In genomic region chr19:28522545-28522922, GRCh38 we compare ENCODE assay signal across 17 cellular contexts.
A peak's percentile ranks its signal among the peaks of the same experiment; 100 is the strongest.
DNase-seq lines count a peak whose midpoint lies in the region; ATAC-seq and TF ChIP-seq lines count a peak whose summit lies in the region.
"Had no signal": no experiment of that assay in that cellular context is flagged by ENCODE, and none has a peak within 500 bp of the region (broad histone marks: within the 10 kb centered on the region; RNA-seq: fewer than 3 reads in every experiment).

No MANE protein-coding gene starts in this region.

- H3K27ac ChIP-seq in OCI-LY1 (ENCODE audit: low read depth, low read length, poor library complexity, severe bottlenecking), result peak overlapping the region; percentile 50
- H3K27ac ChIP-seq in lung (ENCODE audit: low read depth in 1 of 2, low read length in 1 of 2), result no peak overlapping the region
- H3K27ac ChIP-seq in psoas muscle, result peak overlapping the region; percentile 76
- no peak overlapping the region for H3K27ac ChIP-seq in GM23338 (ENCODE audit: low read depth)
- no peak overlapping the region for H3K27ac ChIP-seq in CD4-positive, alpha-beta T cell (ENCODE audit: low read depth, low read length)
- H3K27ac ChIP-seq: GM23248 had no signal

- H3F3A ChIP-seq in OCI-LY1 (ENCODE audit: insufficient read depth, low read length) (no peaks in the 10 kb centered on the region), GM23338 (replicated peaks; ENCODE audit: low read depth) (no peaks in the 10 kb centered on the region)

- no peak overlapping the region for H3K4me3 Mint-ChIP-seq in GM23338
- H3K4me3 Mint-ChIP-seq in CD4-positive, alpha-beta T cell, result no peak overlapping the region
- H3K4me3 Mint-ChIP-seq: CD8-positive, alpha-beta T cell; H9 had no signal

- H4K20me1 ChIP-seq in OCI-LY1 (ENCODE audit: insufficient read depth, low read length), result no peaks in the 10 kb centered on the region
- H4K20me1 ChIP-seq in GM23338 (replicated peaks; ENCODE audit: insufficient read depth), result no peaks in the 10 kb centered on the region

- no peak for TF ChIP-seq CTCF in OCI-LY1 (IDR thresholded peaks at IDR 0.05; ENCODE audit: low read length)
- no peak for TF ChIP-seq CTCF in lung (IDR thresholded peaks at IDR 0.05; ENCODE audit: control extremely low read depth, extremely low read depth)
- no peak for TF ChIP-seq CTCF in psoas muscle (IDR thresholded peaks at IDR 0.05)
- no peak for TF ChIP-seq CTCF in GM23338 (conservative IDR thresholded peaks at IDR 0.05; ENCODE audit: low read depth in 2 of 2)
- no peak for TF ChIP-seq CTCF in CD4-positive, alpha-beta T cell (IDR thresholded peaks at IDR 0.05)

- intact Hi-C loops in psoas muscle (cut with DNase I), result loop anchor here in 1 of 2 donors (2.0 kb wide), 1 partner anchor 56 kb away; no protein-coding TSS in a partner anchor
- intact Hi-C loops in CD4-positive, alpha-beta T cell (cut with DNase I, micrococcal nuclease), result no loop called here

- WGBS in lung, 2 donors, result 85 to 89% methylated on average over 8 of the region's 8 CpGs
- 61 to 74% (median 74%) methylated on average over 8 of the region's 8 CpGs for WGBS in psoas muscle, 3 donors

- peak overlapping the region; percentile 12; the same call in 1 of the 2 replicates for H3K4me2 ChIP-seq in OCI-LY1 (ENCODE audit: low read length)
- no peak overlapping the region for H3K4me2 ChIP-seq in GM23338

- H3K9me3 ChIP-seq in OCI-LY1 (ENCODE audit: low read length) (no peaks in the 10 kb centered on the region), lung (ENCODE audit: control insufficient read depth in 2 of 2, insufficient read depth in 1 of 2, low read length in 1 of 2) (peaks cover 0 to 2% of the 10 kb centered on the region in 2 donors), psoas muscle (no peaks in the 10 kb centered on the region)
- H3K9me3 ChIP-seq in CD4-positive, alpha-beta T cell (ENCODE audit: control insufficient read depth, low read length), result no peaks in the 10 kb centered on the region

- H3K9me3 Mint-ChIP-seq in GM23338, result peaks cover 16% of the 10 kb centered on the region
- H3K9me3 Mint-ChIP-seq in CD4-positive, alpha-beta T cell, result no peaks in the 10 kb centered on the region
- H3K9me3 Mint-ChIP-seq: CD8-positive, alpha-beta T cell had no signal

- H3K9me2 ChIP-seq in OCI-LY1 (ENCODE audit: low read depth, low read length) (no peaks in the 10 kb centered on the region), GM23338 (ENCODE audit: insufficient read depth) (0 out of 2 replicates have a peak, but pooled peaks cover 4% of the 10 kb centered on the region)

- H2AFZ ChIP-seq in OCI-LY1 (ENCODE audit: low read length), result no peak overlapping the region
- no peak overlapping the region for H2AFZ ChIP-seq in GM23338
- H2AFZ ChIP-seq: GM23248 had no signal

- H3K9ac ChIP-seq in OCI-LY1 (ENCODE audit: low read length), result no peak overlapping the region
- H3K9ac ChIP-seq: GM23248 had no signal

- peaks cover 12% of the 10 kb centered on the region; the same call in 2 of the 3 replicates for H3K36me3 Mint-ChIP-seq in GM23338 (ENCODE audit: low read depth)
- H3K36me3 Mint-ChIP-seq in CD4-positive, alpha-beta T cell (ENCODE audit: low read depth), result no peaks in the 10 kb centered on the region
- H3K36me3 Mint-ChIP-seq: CD8-positive, alpha-beta T cell had no signal

- H3K27me3 Mint-ChIP-seq in GM23338 (ENCODE audit: insufficient read depth, low read depth, poor library complexity), result peaks cover 2% of the 10 kb centered on the region
- H3K27me3 Mint-ChIP-seq in CD4-positive, alpha-beta T cell, result no peaks in the 10 kb centered on the region

- CTCF ChIA-PET in CD4-positive, alpha-beta T cell (lab: Charles Lee), result no interaction called here

- H3K79me2 ChIP-seq in OCI-LY1 (ENCODE audit: insufficient read depth, low read length), result no peaks in the 10 kb centered on the region
- no peaks in the 10 kb centered on the region for H3K79me2 ChIP-seq in GM23338 (replicated peaks; ENCODE audit: insufficient read depth)

- peaks cover 16% of the 10 kb centered on the region for H3K4me1 Mint-ChIP-seq in GM23338
- H3K4me1 Mint-ChIP-seq in CD4-positive, alpha-beta T cell (ENCODE audit: low read depth), result no peaks in the 10 kb centered on the region

- H3K4me1 ChIP-seq in OCI-LY1 (ENCODE audit: insufficient read depth, low read length, severe bottlenecking) (peaks cover 48% of the 10 kb centered on the region), lung (ENCODE audit: control insufficient read depth in 2 of 2, insufficient read depth in 2 of 2, low read length in 2 of 2) (no peaks in the 10 kb centered on the region), psoas muscle (peaks cover 44% of the 10 kb centered on the region), GM23338 (ENCODE audit: insufficient read depth) (peaks cover 14% of the 10 kb centered on the region; the same call in 1 of the 2 replicates)

- POLR2A ChIA-PET in CD4-positive, alpha-beta T cell (lab: Charles Lee), result no interaction called here

- H3K27me3 ChIP-seq in OCI-LY1 (ENCODE audit: insufficient read depth, low read length) (no peaks in the 10 kb centered on the region), lung (ENCODE audit: control insufficient read depth, insufficient read depth) (no peaks in the 10 kb centered on the region), psoas muscle (ENCODE audit: insufficient read depth in 3 of 3, low read length in 2 of 3) (no peaks in the 10 kb centered on the region), GM23338 (ENCODE audit: insufficient read depth) (no peaks in the 10 kb centered on the region)
- no peaks in the 10 kb centered on the region for H3K27me3 ChIP-seq in CD4-positive, alpha-beta T cell (ENCODE audit: control insufficient read depth, insufficient read depth, low read length)

- DNase-seq in lung (ENCODE audit: low spot score) (peak; percentile 6), psoas muscle (no peak), NCI-H1092 treated with DMSO at 0.1 percent for 48 hours (lab: John Stamatoyannopoulos, UW) (no peak), GM23338 (ENCODE audit: low spot score) (no peak), NCI-H82 treated with DMSO at 0.1 percent for 48 hours (lab: John Stamatoyannopoulos, UW; ENCODE audit: unreplicated experiment) (no peak)
- no peak for DNase-seq in CD4-positive, alpha-beta T cell
- DNase-seq: C1 segment of cervical spinal cord; CD8-positive, alpha-beta T cell; DMS 273 treated with DMSO at 0.1 percent for 48 hours; DMS79; EL; GDM1; GM23248; H9 had no signal

- H3K27ac Mint-ChIP-seq in GM23338, result no peak overlapping the region
- H3K27ac Mint-ChIP-seq in CD4-positive, alpha-beta T cell, result no peak overlapping the region
- H3K27ac Mint-ChIP-seq: CD8-positive, alpha-beta T cell had no signal

- H3K4me3 ChIP-seq in OCI-LY1 (ENCODE audit: low read depth, low read length, poor library complexity, severe bottlenecking) (no peak overlapping the region), lung (no peak overlapping the region), psoas muscle (no peak overlapping the region), GM23338 (no peak overlapping the region)
- H3K4me3 ChIP-seq: GM12878, GM23248 had no signal

- H3K36me3 ChIP-seq in OCI-LY1 (ENCODE audit: insufficient read depth, low read length), result no peaks in the 10 kb centered on the region
- H3K36me3 ChIP-seq in lung (ENCODE audit: control insufficient read depth in 2 of 2, insufficient read depth in 2 of 2, low read length in 2 of 2), result no peaks in the 10 kb centered on the region
- no peaks in the 10 kb centered on the region for H3K36me3 ChIP-seq in psoas muscle (ENCODE audit: insufficient read depth in 1 of 2, low read depth in 1 of 2)
- no peaks in the 10 kb centered on the region for H3K36me3 ChIP-seq in GM23338 (ENCODE audit: insufficient read depth)

- no peak for ATAC-seq in lung (ENCODE audit: insufficient read depth, low FRiP score)
- ATAC-seq in psoas muscle, result no peak
- no peak for ATAC-seq in GM23338
- ATAC-seq in CD4-positive, alpha-beta T cell (ENCODE audit: poor library complexity), result no peak
- ATAC-seq: CD8-positive, alpha-beta T cell; GM12878; HCT116 had no signal

TF ChIP-seq in GM23338, 12 proteins besides CTCF, POLR2A, EP300 and RAD21 (continues in another document):
- TF ChIP-seq JUNB (IDR thresholded peaks at IDR 0.05; ENCODE audit: unreplicated experiment), result no peak
- no peak for TF ChIP-seq ZNF114 (CRISPR knock-in tag; IDR thresholded peaks at IDR 0.05)
- TF ChIP-seq STAT1 (IDR thresholded peaks at IDR 0.05; ENCODE audit: unreplicated experiment), result no peak
- no peak for TF ChIP-seq NANOG (IDR thresholded peaks at IDR 0.05; ENCODE audit: borderline replicate concordance)
- no peak for TF ChIP-seq CREB1 (CRISPR knock-in tag; IDR thresholded peaks at IDR 0.05; ENCODE audit: low read depth)
- no peak for TF ChIP-seq EZH2 (IDR thresholded peaks at IDR 0.05; ENCODE audit: low read depth, unreplicated experiment)
- TF ChIP-seq EZH2phosphoT487 (IDR thresholded peaks at IDR 0.05; ENCODE audit: unreplicated experiment), result no peak
- no peak for TF ChIP-seq ZNF331 (CRISPR knock-in tag; IDR thresholded peaks at IDR 0.05; ENCODE audit: low read depth)
- no peak for TF ChIP-seq ETS1 (IDR thresholded peaks at IDR 0.05)
- TF ChIP-seq POLR2AphosphoS5 (IDR thresholded peaks at IDR 0.05; ENCODE audit: low read depth), result no peak

Comparison
In these comparisons a context has a peak if more than half of its experiments do, and no peak if none do; other contexts are left out.
1. H3K27ac ChIP-seq: peak in OCI-LY1 (single experiment) and psoas muscle (single experiment); none in lung (0 of 2), GM23338 (single experiment) and CD4-positive, alpha-beta T cell (single experiment).